ENCODE assay signal across 8 cellular contexts in genomic region chr20:17898548-17898994, GRCh38.
A peak's percentile ranks its signal among the peaks of the same experiment; 100 is the strongest.
DNase-seq lines count a peak whose midpoint lies in the region; ATAC-seq and TF ChIP-seq lines count a peak whose summit lies in the region.

No MANE protein-coding gene starts in this region.

- intact Hi-C loops in Right ventricle myocardium inferior (cut with DNase I) (loop anchor here (1.0 to 5.0 kb wide), 5 partner anchors 46 to 362 kb away; no protein-coding TSS in a partner anchor), cardiac septum (cut with DNase I) (loop anchor here (2.0 to 5.0 kb wide), 3 partner anchors 39 to 394 kb away; no protein-coding TSS in a partner anchor), activated B cell treated with CpG ODN at 0.5 μM for 24 hours (cut with micrococcal nuclease) (loop anchor here (1.0 to 2.0 kb wide), 8 partner anchors 19 to 393 kb away; no protein-coding TSS in a partner anchor), left colon (cut with DNase I, micrococcal nuclease) (loop anchor here (5.0 to 10.0 kb wide), 2 partner anchors 216 to 394 kb away; partner anchors contain the start of gene RRBP1 (in 1 of the 2))

- TF ChIP-seq CTCF in activated B cell treated with CpG ODN at 0.5 μM for 24 hours (IDR thresholded peaks at IDR 0.05), result peak; percentile 93

- CTCF ChIA-PET in activated B cell treated with CpG ODN at 0.5 μM for 24 hours (lab: Charles Lee), result interaction anchor here (0.7 to 7.7 kb wide), 8 partner anchors 19 to 394 kb away, joined by 3 to 108 read pairs (median 10); partner anchors contain the start of gene RRBP1

- no peak overlapping the region for H3K4me3 Mint-ChIP-seq in activated B cell treated with CpG ODN at 0.5 μM for 24 hours

- H3K4me1 Mint-ChIP-seq in activated B cell treated with CpG ODN at 0.5 μM for 24 hours, result peaks cover 53% of the 10 kb centered on the region

- ATAC-seq in Right ventricle myocardium inferior, result peak; percentile 58
- ATAC-seq in activated B cell treated with CpG ODN at 0.5 μM for 24 hours (ENCODE audit: low read depth), result peak; percentile 78
- peak; percentile 80 for ATAC-seq in left colon
- no peak for ATAC-seq in GM18519 (IDR thresholded peaks at IDR 0.05; ENCODE audit: low FRiP score, unreplicated experiment)

- H3K36me3 Mint-ChIP-seq in activated B cell treated with CpG ODN at 0.5 μM for 24 hours (ENCODE audit: low read depth), result no peaks in the 10 kb centered on the region

- POLR2A ChIA-PET in activated B cell treated with CpG ODN at 0.5 μM for 24 hours (lab: Charles Lee), result interaction anchor here (4.8 kb wide), 1 partner anchor 217 kb away, joined by 22 read pairs; the partner anchor contains the start of gene RRBP1

- no peak overlapping the region for H3K27ac Mint-ChIP-seq in activated B cell treated with CpG ODN at 0.5 μM for 24 hours

- peaks cover 16% of the 10 kb centered on the region for H3K27me3 Mint-ChIP-seq in activated B cell treated with CpG ODN at 0.5 μM for 24 hours

- peak; percentile 82 for DNase-seq in Right ventricle myocardium inferior (ENCODE audit: missing footprints)
- no peak for DNase-seq in cardiac septum (ENCODE audit: low spot score)
- DNase-seq in NCI-H2029 (lab: John Stamatoyannopoulos, UW), result peak; percentile 41
- no peak for DNase-seq in activated B cell treated with CpG ODN at 0.5 μM for 24 hours
- DNase-seq in central memory CD4-positive, alpha-beta T cell, result peak; percentile 54
- DNase-seq in left colon, result peak; percentile 71 to 83
- DNase-seq in stimulated activated CD4-positive, alpha-beta T cell treated with anti-CD3 and anti-CD28 coated beads, Interleukin-4, amount 100 ng/mL, for 1 hour, result peak; percentile 52

- peaks cover 3% of the 10 kb centered on the region for H3K9me3 Mint-ChIP-seq in activated B cell treated with CpG ODN at 0.5 μM for 24 hours

Comparison
In these comparisons a context has a peak if more than half of its experiments do, and no peak if none do; other contexts are left out.
1. DNase-seq: peak in Right ventricle myocardium inferior (single experiment), NCI-H2029 (single experiment), central memory CD4-positive, alpha-beta T cell (single experiment), left colon (2 of 2) and stimulated activated CD4-positive, alpha-beta T cell treated with anti-CD3 and anti-CD28 coated beads, Interleukin-4, amount 100 ng/mL, for 1 hour (single experiment); none in cardiac septum (single experiment) and activated B cell treated with CpG ODN at 0.5 μM for 24 hours (single experiment).